Comparison of ENCODE assay signal across 8 cellular contexts in genomic region chr6:149964243-149965190, GRCh38. TPM values are rescaled to one million over a fixed set of nuclear protein-coding genes. Genes with fewer than 3 reads are reported as not detected.
DNase-seq lines count a peak whose midpoint lies in the region; ATAC-seq, FAIRE-seq and TF ChIP-seq lines count a peak whose summit lies in the region.

No MANE protein-coding gene starts in this region.

- H3K9me3 ChIP-seq in BLaER1 treated with 17β-estradiol and CSF1 and Interleukin-3, amounts not matched to agents 10 nM and 100 nM (replicated peaks in 1 of 11), result peaks cover 0 to 9% (median 0%) of the 10 kb centered on the region in 11 experiments; a peak in 6 of 22 replicates
- H3K9me3 ChIP-seq in Karpas-422 (ENCODE audit: low read length) (no peaks in the 10 kb centered on the region), keratinocyte (ENCODE audit: control insufficient read depth, low read depth, low read length) (no peaks in the 10 kb centered on the region), stomach smooth muscle (ENCODE audit: control insufficient read depth in 2 of 2, low read length in 2 of 2) (no peaks in the 10 kb centered on the region), body of pancreas (no peaks in the 10 kb centered on the region)

- peaks cover 0 to 35% (median 19%) of the 10 kb centered on the region in 11 experiments; a peak in 18 of 22 replicates for H4K20me1 ChIP-seq in BLaER1 treated with 17β-estradiol and CSF1 and Interleukin-3, amounts not matched to agents 10 nM and 100 nM
- H4K20me1 ChIP-seq in Karpas-422 (ENCODE audit: insufficient read depth, low read depth, low read length) (no peaks in the 10 kb centered on the region), keratinocyte (ENCODE audit: control insufficient read depth, extremely low read depth, insufficient read depth, low read length) (no peaks in the 10 kb centered on the region)

- peak; percentile 23 for DNase-seq in Karpas-422
- no peak for DNase-seq in astrocyte of the cerebellum (ENCODE audit: low read depth)
- no peak for DNase-seq in keratinocyte (ENCODE audit: low read depth, low spot score)
- DNase-seq in KG1 (lab: John Stamatoyannopoulos, UW), result no peak
- DNase-seq in body of pancreas, result no peak

- FAIRE-seq in keratinocyte (lab: Jason Lieb, UNC), result no peak

- H3K9ac ChIP-seq in BLaER1 treated with 17β-estradiol and CSF1 and Interleukin-3, amounts not matched to agents 10 nM and 100 nM, result peak overlapping the region; percentile 47 to 77 (median 63); a peak in 20 of 22 replicates
- H3K9ac ChIP-seq in Karpas-422 (ENCODE audit: low read length), result peak overlapping the region; percentile 60; the same call in 1 of the 2 replicates
- H3K9ac ChIP-seq in keratinocyte (ENCODE audit: control insufficient read depth, extremely low read depth, insufficient read depth, low read length), result peak overlapping the region; percentile 69
- no peak overlapping the region for H3K9ac ChIP-seq in stomach smooth muscle (ENCODE audit: low read length in 2 of 2)

- H3K4me1 ChIP-seq in BLaER1 treated with 17β-estradiol and CSF1 and Interleukin-3, amounts not matched to agents 10 nM and 100 nM, result peaks cover 19 to 29% (median 25%) of the 10 kb centered on the region in 10 experiments
- peaks cover 6% of the 10 kb centered on the region for H3K4me1 ChIP-seq in Karpas-422 (ENCODE audit: low read length)
- peaks cover 10% of the 10 kb centered on the region for H3K4me1 ChIP-seq in keratinocyte (ENCODE audit: control insufficient read depth, extremely low read depth, insufficient read depth, low read length)
- H3K4me1 ChIP-seq in stomach smooth muscle (ENCODE audit: control insufficient read depth, insufficient read depth, low read length), result peaks cover 18% of the 10 kb centered on the region
- H3K4me1 ChIP-seq in body of pancreas, result peaks cover 25% of the 10 kb centered on the region

- H3K27ac ChIP-seq in BLaER1 treated with 17β-estradiol and CSF1 and Interleukin-3, amounts not matched to agents 10 nM and 100 nM, result peak overlapping the region in 4 of 11 experiments; percentile 51 to 67 (median 59); a peak in 6 of 22 replicates
- no peak overlapping the region for H3K27ac ChIP-seq in Karpas-422 (ENCODE audit: low read length)
- H3K27ac ChIP-seq in keratinocyte (ENCODE audit: control insufficient read depth, insufficient read depth, low read length), result no peak overlapping the region
- H3K27ac ChIP-seq in stomach smooth muscle (ENCODE audit: low read length), result no peak overlapping the region
- H3K27ac ChIP-seq in body of pancreas, result no peak overlapping the region

- H3K4me3 ChIP-seq in BLaER1 treated with 17β-estradiol and CSF1 and Interleukin-3, amounts not matched to agents 10 nM and 100 nM, result peak overlapping the region; percentile 51 to 71 (median 62)
- H3K4me3 ChIP-seq in Karpas-422 (ENCODE audit: low read length) (peak overlapping the region; percentile 64; the same call in 1 of the 2 replicates), astrocyte of the cerebellum (ENCODE audit: low read depth, low read length) (peak overlapping the region; percentile 35), keratinocyte (ENCODE audit: control insufficient read depth in 2 of 3, extremely low read depth in 1 of 3, insufficient read depth in 2 of 3, low read depth in 1 of 3, low read length in 3 of 3) (peak overlapping the region; percentile 35 to 74 (median 73)), stomach smooth muscle (ENCODE audit: low read length in 2 of 2) (peak overlapping the region; percentile 45 to 68), body of pancreas (peak overlapping the region in 1 of 2 donors; percentile 21)

- 2 to 7% methylated on average over 62 to 114 of the region's 115 CpGs for WGBS in body of pancreas, 2 donors

- no peak for TF ChIP-seq POLR2A in body of pancreas (IDR thresholded peaks at IDR 0.05)

- H3K79me2 ChIP-seq in Karpas-422 (ENCODE audit: low read length), result no peaks in the 10 kb centered on the region
- no peaks in the 10 kb centered on the region for H3K79me2 ChIP-seq in keratinocyte (ENCODE audit: control insufficient read depth, insufficient read depth, low read length)

- no peaks in the 10 kb centered on the region for H3K9me1 ChIP-seq in keratinocyte (ENCODE audit: control insufficient read depth, extremely low read depth, insufficient read depth, low read length)

- peaks cover 64 to 99% (median 93%) of the 10 kb centered on the region in 11 experiments for H3K27me3 ChIP-seq in BLaER1 treated with 17β-estradiol and CSF1 and Interleukin-3, amounts not matched to agents 10 nM and 100 nM
- H3K27me3 ChIP-seq in Karpas-422 (ENCODE audit: low read length) (no peaks in the 10 kb centered on the region), keratinocyte (ENCODE audit: control insufficient read depth, extremely low read depth, insufficient read depth, low read length) (peaks cover 32% of the 10 kb centered on the region), stomach smooth muscle (ENCODE audit: control insufficient read depth in 1 of 2, insufficient read depth in 2 of 2, low read length in 2 of 2) (peaks cover 43 to 63% of the 10 kb centered on the region in 2 donors), body of pancreas (peaks cover 6 to 33% of the 10 kb centered on the region in 2 donors)

- H2AFZ ChIP-seq in Karpas-422 (ENCODE audit: low read length) (no peak overlapping the region), keratinocyte (ENCODE audit: control insufficient read depth, low read length) (peak overlapping the region; percentile 84)

- no peaks in the 10 kb centered on the region for H3K36me3 ChIP-seq in BLaER1 treated with 17β-estradiol and CSF1 and Interleukin-3, amounts not matched to agents 10 nM and 100 nM
- no peaks in the 10 kb centered on the region for H3K36me3 ChIP-seq in Karpas-422 (ENCODE audit: insufficient read depth, low read length)
- H3K36me3 ChIP-seq in keratinocyte (ENCODE audit: control insufficient read depth in 2 of 2, extremely low read depth in 1 of 2, insufficient read depth in 2 of 2, low read length in 2 of 2), result no peaks in the 10 kb centered on the region
- no peaks in the 10 kb centered on the region for H3K36me3 ChIP-seq in stomach smooth muscle (ENCODE audit: control insufficient read depth in 2 of 2, insufficient read depth in 2 of 2, low read length in 2 of 2)
- no peaks in the 10 kb centered on the region for H3K36me3 ChIP-seq in body of pancreas (replicated peaks in 1 of 2; ENCODE audit: insufficient read depth in 1 of 2, low read depth in 2 of 2)

- no peak for ATAC-seq in HG02623 (IDR thresholded peaks at IDR 0.05; ENCODE audit: unreplicated experiment)
- no peak for ATAC-seq in body of pancreas

- in situ Hi-C loops in astrocyte of the cerebellum (cut with HindIII; ENCODE audit: low sequenced_read_pairs), result no loop called here

- intact Hi-C loops in body of pancreas (cut with DNase I), result no loop called here

- dilution Hi-C loops in keratinocyte (cut with MboI; ENCODE audit: extremely low pct_ligation_motif_present, low sequenced_read_pairs), result no loop called here

- no peaks in the 10 kb centered on the region for H3K9me2 ChIP-seq in Karpas-422 (replicated peaks; ENCODE audit: insufficient read depth, low read length)

- H3K4me2 ChIP-seq in BLaER1 treated with 17β-estradiol and CSF1 and Interleukin-3, amounts not matched to agents 10 nM and 100 nM, result peak overlapping the region; percentile 82 to 99 (median 97)
- no peak overlapping the region for H3K4me2 ChIP-seq in Karpas-422 (ENCODE audit: low read depth, low read length, poor library complexity, severe bottlenecking)
- H3K4me2 ChIP-seq in keratinocyte (ENCODE audit: control insufficient read depth, extremely low read depth, insufficient read depth, low read depth, low read length), result peak overlapping the region; percentile 88

- TF ChIP-seq CTCF in astrocyte of the cerebellum (IDR thresholded peaks at IDR 0.05; ENCODE audit: low read depth, low read length, missing control alignments) (no peak), keratinocyte (optimal IDR thresholded peaks at IDR 0.05 in 1 of 3, IDR thresholded peaks at IDR 0.05 in 1 of 3, conservative IDR thresholded peaks at IDR 0.05 in 1 of 3; ENCODE audit: extremely low read depth in 1 of 3, insufficient read depth in 2 of 3, low read length in 3 of 3) (no peak), body of pancreas (IDR thresholded peaks at IDR 0.05) (no peak)

RNA-seq across cellular contexts. Expression of gene ULBP1, which starts 0.8 kb away (rescaled TPM):
- 1.0 and 5.1 TPM in 2 replicates for total RNA-seq in Karpas-422 (2014; rRNA removed; shearing (Covaris generic); ENCODE audit: low replicate concordance)
- 1.7 to 2.4 TPM (median 2.2 TPM) in 3 replicates for polyA plus RNA-seq in keratinocyte
- 13.1 TPM for polyA plus RNA-seq in keratinocyte (2011; ENCODE audit: low read depth)
- polyA plus RNA-seq in keratinocyte (2011; cell fraction: cytosol; rRNA removed), result 2.6 and 4.4 TPM in 2 replicates
- polyA plus RNA-seq in keratinocyte (2011; cell fraction: nucleus; rRNA removed), result 5.7 and 6.8 TPM in 2 replicates
- 1.7 and 6.9 TPM in 2 replicates for polyA plus RNA-seq in keratinocyte (2012; ENCODE audit: low replicate concordance)
- polyA minus RNA-seq in keratinocyte, result 0.39 to 0.67 TPM (median 0.59 TPM) in 3 replicates
- 0.77 TPM for polyA minus RNA-seq in keratinocyte (2011; cell fraction: cytosol; rRNA and poly(A)+ RNA removed)
- polyA minus RNA-seq in keratinocyte (2011; cell fraction: nucleus; rRNA and poly(A)+ RNA removed), result 1.3 and 3.1 TPM in 2 replicates
- not detected for total RNA-seq in body of pancreas

RNA-seq across cellular contexts. Expression of gene ULBP2, which starts 22.7 kb away (rescaled TPM):
- total RNA-seq in Karpas-422 (2014; rRNA removed; shearing (Covaris generic); ENCODE audit: low replicate concordance), result 0.56 and 0.76 TPM in 2 replicates
- 11.8 to 15.7 TPM (median 14.0 TPM) in 3 replicates for polyA plus RNA-seq in keratinocyte
- polyA plus RNA-seq in keratinocyte (2011; ENCODE audit: low read depth), result 4.9 TPM
- polyA plus RNA-seq in keratinocyte (2011; cell fraction: cytosol; rRNA removed), result 12.0 and 13.7 TPM in 2 replicates
- 33.5 and 35.2 TPM in 2 replicates for polyA plus RNA-seq in keratinocyte (2011; cell fraction: nucleus; rRNA removed)
- polyA plus RNA-seq in keratinocyte (2012; ENCODE audit: low replicate concordance), result 8.1 and 11.0 TPM in 2 replicates
- polyA minus RNA-seq in keratinocyte, result 6.8 to 12.5 TPM (median 7.4 TPM) in 3 replicates
- 9.2 TPM for polyA minus RNA-seq in keratinocyte (2011; cell fraction: cytosol; rRNA and poly(A)+ RNA removed)
- polyA minus RNA-seq in keratinocyte (2011; cell fraction: nucleus; rRNA and poly(A)+ RNA removed), result 6.9 and 7.6 TPM in 2 replicates
- total RNA-seq in body of pancreas, result under 1 TPM in 1 of 2 donors, not detected in 1; 0.26 TPM

RNA-seq across cellular contexts. Expression of gene RAET1G, which starts 41.6 kb away (rescaled TPM):
- total RNA-seq in Karpas-422 (2014; rRNA removed; shearing (Covaris generic); ENCODE audit: low replicate concordance), result not detected in 2 replicates
- 12.1 to 38.8 TPM (median 16.4 TPM) in 3 replicates for polyA plus RNA-seq in keratinocyte
- 69.8 TPM for polyA plus RNA-seq in keratinocyte (2011; ENCODE audit: low read depth)
- 25.0 and 34.7 TPM in 2 replicates for polyA plus RNA-seq in keratinocyte (2011; cell fraction: cytosol; rRNA removed)
- polyA plus RNA-seq in keratinocyte (2011; cell fraction: nucleus; rRNA removed), result 76.7 and 78.1 TPM in 2 replicates
- 10.8 and 136 TPM in 2 replicates for polyA plus RNA-seq in keratinocyte (2012; ENCODE audit: low replicate concordance)
- 4.8 to 21.9 TPM (median 12.4 TPM) in 3 replicates for polyA minus RNA-seq in keratinocyte
- 14.6 TPM for polyA minus RNA-seq in keratinocyte (2011; cell fraction: cytosol; rRNA and poly(A)+ RNA removed)
- 15.8 and 23.7 TPM in 2 replicates for polyA minus RNA-seq in keratinocyte (2011; cell fraction: nucleus; rRNA and poly(A)+ RNA removed)
- total RNA-seq in body of pancreas, result not detected

Comparison
In these comparisons a context has a peak if more than half of its experiments do, and no peak if none do; other contexts are left out.
1. H3K9ac ChIP-seq: peak in BLaER1 treated with 17β-estradiol and CSF1 and Interleukin-3, amounts not matched to agents 10 nM and 100 nM (11 of 11), Karpas-422 (single experiment) and keratinocyte (single experiment); none in stomach smooth muscle (0 of 2).